8 cellular contexts compared by ENCODE assay signal in the genomic region with DNA sequence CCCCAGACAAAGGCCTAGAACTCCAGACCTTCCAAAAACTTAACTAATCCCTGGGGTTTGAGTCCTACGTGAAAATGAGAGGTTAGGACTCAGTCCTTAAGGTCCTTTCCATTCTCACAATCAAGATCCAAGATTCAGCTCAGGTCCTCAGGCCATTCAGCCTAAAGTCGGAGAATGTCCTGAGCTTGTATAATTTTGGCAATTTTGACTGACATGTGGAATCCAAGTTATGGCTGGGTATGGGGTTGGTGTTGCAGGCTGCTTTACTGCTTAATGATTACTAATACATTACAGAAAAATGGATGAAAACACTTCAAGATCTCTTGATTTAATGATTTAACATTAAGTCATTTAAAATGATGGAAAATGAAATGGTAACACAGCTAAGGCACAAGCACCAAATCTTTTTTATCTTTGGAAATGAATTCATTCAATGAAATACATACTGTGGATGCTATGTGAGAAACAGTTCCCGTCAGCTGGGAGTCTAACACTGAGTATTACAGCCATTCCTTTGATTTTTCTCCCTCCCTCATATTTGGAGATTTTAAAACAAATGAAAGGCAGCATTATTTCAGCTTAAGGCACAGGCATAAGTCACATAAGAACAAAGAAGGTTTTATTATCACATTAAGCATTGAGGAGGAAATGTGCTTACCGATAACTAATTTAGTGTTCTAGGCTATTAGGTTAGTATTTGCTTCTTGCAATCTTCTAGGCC. TPM values are rescaled to one million over a fixed set of nuclear protein-coding genes. Genes with fewer than 3 reads are reported as not detected.
DNase-seq lines count a peak whose midpoint lies in the region; ATAC-seq and TF ChIP-seq lines count a peak whose summit lies in the region.

No MANE protein-coding gene starts in this region.

- H3K9me3 ChIP-seq in left lung (no peaks in the 10 kb centered on the region), thoracic aorta (no peaks in the 10 kb centered on the region)

- peaks cover 16% of the 10 kb centered on the region for H3K27me3 Mint-ChIP-seq in activated T-cell treated with anti-CD3 and anti-CD28 coated beads, Interleukin-2, amount 50 U/mL, for 72 hours (ENCODE audit: low read depth)
- H3K27me3 Mint-ChIP-seq in activated naive CD8-positive, alpha-beta T cell treated with anti-CD3 and anti-CD28 coated beads, Interleukin-2, amount 10 ng/mL, durations not matched to agents 7 days and 5 days = peaks cover 2% of the 10 kb centered on the region

- peaks cover 0 to 10% of the 10 kb centered on the region in 2 donors for H3K36me3 ChIP-seq in left lung
- H3K36me3 ChIP-seq in thoracic aorta = no peaks in the 10 kb centered on the region

- ATAC-seq in activated T-cell treated with anti-CD3 and anti-CD28 coated beads, Interleukin-2, amount 50 U/mL, for 72 hours (replicated peaks in 1 of 2) = no peak
- ATAC-seq in activated naive CD8-positive, alpha-beta T cell treated with anti-CD3 and anti-CD28 coated beads, Interleukin-2, amount 10 ng/mL, durations not matched to agents 7 days and 5 days (ENCODE audit: low read depth) = no peak
- ATAC-seq in left lung = no peak
- no peak for ATAC-seq in thoracic aorta (ENCODE audit: insufficient number of reproducible peaks, low FRiP score, low read depth)
- ATAC-seq in GM19023 (IDR thresholded peaks at IDR 0.05; ENCODE audit: unreplicated experiment) = no peak
- no peak for ATAC-seq in GM21526 (IDR thresholded peaks at IDR 0.05; ENCODE audit: low FRiP score, unreplicated experiment)

- TF ChIP-seq CTCF in left lung (IDR thresholded peaks at IDR 0.05) = no peak
- no peak for TF ChIP-seq CTCF in thoracic aorta (IDR thresholded peaks at IDR 0.05)

- H3K9me3 Mint-ChIP-seq in activated T-cell treated with anti-CD3 and anti-CD28 coated beads, Interleukin-2, amount 50 U/mL, for 72 hours = no peaks in the 10 kb centered on the region
- H3K9me3 Mint-ChIP-seq in activated naive CD8-positive, alpha-beta T cell treated with anti-CD3 and anti-CD28 coated beads, Interleukin-2, amount 10 ng/mL, durations not matched to agents 7 days and 5 days = no peaks in the 10 kb centered on the region

- H3K4me3 ChIP-seq in left lung (peak overlapping the region; percentile 66 to 73), thoracic aorta (peak overlapping the region; percentile 89)

- H3K27ac ChIP-seq in left lung (peak overlapping the region; percentile 82 to 87), thoracic aorta (peak overlapping the region; percentile 80 to 81)

- peaks cover 0 to 2% of the 10 kb centered on the region in 2 donors for H3K36me3 Mint-ChIP-seq in activated T-cell treated with anti-CD3 and anti-CD28 coated beads, Interleukin-2, amount 50 U/mL, for 72 hours (ENCODE audit: insufficient read depth in 2 of 2)
- H3K36me3 Mint-ChIP-seq in activated naive CD8-positive, alpha-beta T cell treated with anti-CD3 and anti-CD28 coated beads, Interleukin-2, amount 10 ng/mL, durations not matched to agents 7 days and 5 days = peaks cover 22% of the 10 kb centered on the region

- no peak for DNase-seq in activated T-cell treated with anti-CD3 and anti-CD28 coated beads, Interleukin-2, amount 50 U/mL, for 72 hours
- DNase-seq in activated T-cell treated with anti-CD3 and anti-CD28 coated beads, Interleukin-2, amount 50 U/mL, for 48 hours = no peak
- DNase-seq in activated naive CD8-positive, alpha-beta T cell treated with anti-CD3 and anti-CD28 coated beads, Interleukin-2, amount 10 ng/mL, durations not matched to agents 7 days and 5 days = no peak
- DNase-seq in left lung = no peak
- no peak for DNase-seq in thoracic aorta (ENCODE audit: low spot score)
- DNase-seq in HPDE6-E6E7 (ENCODE audit: extremely low spot score) = no peak

- POLR2A ChIA-PET in activated naive CD8-positive, alpha-beta T cell treated with anti-CD3 and anti-CD28 coated beads, Interleukin-2, amount 10 ng/mL, durations not matched to agents 7 days and 5 days (lab: Charles Lee) = interaction anchor here (0.6 to 2.3 kb wide), 3 partner anchors 21 to 39 kb away, joined by 5 to 7 read pairs (median 5); no protein-coding TSS in a partner anchor

- H3K4me1 ChIP-seq in left lung (peaks cover 6 to 38% of the 10 kb centered on the region in 2 donors), thoracic aorta (ENCODE audit: control insufficient read depth in 1 of 2, low read depth in 2 of 2) (peaks cover 8 to 15% of the 10 kb centered on the region in 2 donors)

- H3K27me3 ChIP-seq in left lung (no peaks in the 10 kb centered on the region), thoracic aorta (replicated peaks; ENCODE audit: insufficient read depth) (no peaks in the 10 kb centered on the region)

- peaks cover 34% of the 10 kb centered on the region for H3K4me1 Mint-ChIP-seq in activated T-cell treated with anti-CD3 and anti-CD28 coated beads, Interleukin-2, amount 50 U/mL, for 72 hours (ENCODE audit: low read depth)
- H3K4me1 Mint-ChIP-seq in activated naive CD8-positive, alpha-beta T cell treated with anti-CD3 and anti-CD28 coated beads, Interleukin-2, amount 10 ng/mL, durations not matched to agents 7 days and 5 days = peaks cover 45% of the 10 kb centered on the region

- H3K4me3 Mint-ChIP-seq in activated T-cell treated with anti-CD3 and anti-CD28 coated beads, Interleukin-2, amount 50 U/mL, for 72 hours = peak overlapping the region; percentile 91 to 97
- peak overlapping the region; percentile 97 for H3K4me3 Mint-ChIP-seq in activated naive CD8-positive, alpha-beta T cell treated with anti-CD3 and anti-CD28 coated beads, Interleukin-2, amount 10 ng/mL, durations not matched to agents 7 days and 5 days

- H3K27ac Mint-ChIP-seq in activated T-cell treated with anti-CD3 and anti-CD28 coated beads, Interleukin-2, amount 50 U/mL, for 72 hours = peak overlapping the region; percentile 59
- H3K27ac Mint-ChIP-seq in activated naive CD8-positive, alpha-beta T cell treated with anti-CD3 and anti-CD28 coated beads, Interleukin-2, amount 10 ng/mL, durations not matched to agents 7 days and 5 days = no peak overlapping the region

- intact Hi-C loops in left lung (cut with DNase I) = no loop called here

RNA-seq across cellular contexts. Expression of a gene that starts 1.3 kb away (rescaled TPM):
- total RNA-seq in activated T-cell treated with anti-CD3 and anti-CD28 coated beads, Interleukin-2, amount 50 U/mL, for 72 hours = 1 to 10 TPM; 2.7 to 3.9 TPM
- 10 to 100 TPM; 12.1 to 12.7 TPM for total RNA-seq in activated naive CD8-positive, alpha-beta T cell treated with anti-CD3 and anti-CD28 coated beads, Interleukin-2, amount 10 ng/mL, durations not matched to agents 7 days and 5 days
- total RNA-seq in left lung (10 to 100 TPM; 46.0 to 46.1 TPM), thoracic aorta (10 to 100 TPM; 24.8 to 37.0 TPM)
